Comparison of ENCODE assay signal across 15 cellular contexts in genomic region chr3:127184870-127185216, GRCh38. TPM values are rescaled to one million over a fixed set of nuclear protein-coding genes. Genes with fewer than 3 reads are reported as not detected.
DNase-seq lines count a peak whose midpoint lies in the region; ATAC-seq and TF ChIP-seq lines count a peak whose summit lies in the region.
"Had no signal": no experiment of that assay in that cellular context is flagged by ENCODE, and none has a peak within 500 bp of the region (broad histone marks: within the 10 kb centered on the region; RNA-seq: fewer than 3 reads in every experiment).

No MANE protein-coding gene starts in this region.

- no peak overlapping the region for H3K4me3 Mint-ChIP-seq in osteocyte (ENCODE audit: unreplicated experiment)
- H3K4me3 Mint-ChIP-seq: B cell; CD8-positive, alpha-beta T cell; H9 had no signal

- no peak overlapping the region for H3K4me3 ChIP-seq in coronary artery
- H3K4me3 ChIP-seq: BLaER1 treated with 17β-estradiol and CSF1 and Interleukin-3, amounts not matched to agents 10 nM and 100 nM had no signal

- ATAC-seq in Right ventricle myocardium superior (ENCODE audit: poor library complexity), result no peak
- no peak for ATAC-seq in GM21529 (IDR thresholded peaks at IDR 0.05; ENCODE audit: unreplicated experiment)
- ATAC-seq: CD8-positive, alpha-beta T cell had no signal

- no peaks in the 10 kb centered on the region for H3K36me3 Mint-ChIP-seq in osteocyte (ENCODE audit: unreplicated experiment)
- H3K36me3 Mint-ChIP-seq: CD8-positive, alpha-beta T cell had no signal

- H3K4me1 Mint-ChIP-seq in osteocyte (ENCODE audit: unreplicated experiment), result no peaks in the 10 kb centered on the region
- H3K4me1 Mint-ChIP-seq: B cell had no signal

- H3K27me3 Mint-ChIP-seq in osteocyte (ENCODE audit: unreplicated experiment), result peaks cover 18% of the 10 kb centered on the region
- H3K27me3 Mint-ChIP-seq: B cell had no signal

- H3K27ac ChIP-seq in coronary artery, result no peak overlapping the region
- H3K27ac ChIP-seq: BLaER1 treated with 17β-estradiol and CSF1 and Interleukin-3, amounts not matched to agents 10 nM and 100 nM; HL-60 had no signal

- peaks cover 7% of the 10 kb centered on the region for H3K9me3 Mint-ChIP-seq in osteocyte (ENCODE audit: unreplicated experiment)
- H3K9me3 Mint-ChIP-seq: CD8-positive, alpha-beta T cell; H9 had no signal

- no peak overlapping the region for H3K27ac Mint-ChIP-seq in osteocyte (ENCODE audit: unreplicated experiment)
- H3K27ac Mint-ChIP-seq: B cell; CD8-positive, alpha-beta T cell had no signal

- peak; percentile 53 for DNase-seq in cardiac septum (ENCODE audit: low spot score)
- no peak for DNase-seq in Right ventricle myocardium superior
- DNase-seq in coronary artery (ENCODE audit: low spot score), result peak; percentile 54
- peak; percentile 62 for DNase-seq in osteocyte (ENCODE audit: extremely low spot score, unreplicated experiment)
- DNase-seq in activated CD4-positive, alpha-beta T cell treated with anti-CD3 and anti-CD28 coated beads for 48 hours, result no peak
- no peak for DNase-seq in activated CD4-positive, alpha-beta T cell treated with anti-CD3 and anti-CD28 coated beads, Interleukin-2, amount 50 U/mL, for 48 hours
- DNase-seq: CD8-positive, alpha-beta T cell; GOT3; H9 had no signal

- TF ChIP-seq CTCF in coronary artery (IDR thresholded peaks at IDR 0.05), result no peak
- TF ChIP-seq CTCF in osteocyte (IDR thresholded peaks at IDR 0.05), result no peak

- intact Hi-C loops in cardiac septum (cut with DNase I) (no loop called here), Right ventricle myocardium superior (cut with DNase I) (no loop called here)

RNA-seq across cellular contexts. Expression of gene PRR23E, which starts 8.1 kb away (rescaled TPM):
- total RNA-seq in cardiac septum (not detected), Right ventricle myocardium superior (not detected), osteocyte (not detected in 2 replicates)
- total RNA-seq: A172; B cell; CD8-positive, alpha-beta T cell; H9; HT1080 had no signal

Comparison
In these comparisons a context has a peak if more than half of its experiments do, and no peak if none do; other contexts are left out.
1. DNase-seq: peak in cardiac septum (single experiment), coronary artery (single experiment) and osteocyte (single experiment); none in Right ventricle myocardium superior (single experiment), activated CD4-positive, alpha-beta T cell treated with anti-CD3 and anti-CD28 coated beads for 48 hours (single experiment) and activated CD4-positive, alpha-beta T cell treated with anti-CD3 and anti-CD28 coated beads, Interleukin-2, amount 50 U/mL, for 48 hours (0 of 2).